Comparison of ENCODE assay signal across 12 cellular contexts in genomic region chrX:38563006-38563405, GRCh38. TPM values are rescaled to one million over a fixed set of nuclear protein-coding genes. Genes with fewer than 3 reads are reported as not detected.
DNase-seq lines count a peak whose midpoint lies in the region; ATAC-seq, FAIRE-seq and TF ChIP-seq lines count a peak whose summit lies in the region.
"Had no signal": no experiment of that assay in that cellular context is flagged by ENCODE, and none has a peak within 500 bp of the region (broad histone marks: within the 10 kb centered on the region; RNA-seq: fewer than 3 reads in every experiment).

No MANE protein-coding gene starts in this region.

- peaks cover 2% of the 10 kb centered on the region for H3K9me3 Mint-ChIP-seq in neural crest cell
- H3K9me3 Mint-ChIP-seq: activated T-helper 17 cell treated with anti-CD3 and anti-CD28 coated beads, Interleukin-2, amount 50 U/mL, for 72 hours had no signal

- H3K9ac ChIP-seq in endothelial cell of umbilical vein (replicated peaks; ENCODE audit: extremely low read depth, insufficient read depth, low read length): no peak overlapping the region

- H3K27me3 ChIP-seq in heart right ventricle (peaks cover 0 to 9% (median 0%) of the 10 kb centered on the region in 7 donors), endothelial cell of umbilical vein (ENCODE audit: control insufficient read depth in 2 of 2, insufficient read depth in 2 of 2, low read length in 2 of 2) (no peaks in the 10 kb centered on the region), uterus (no peaks in the 10 kb centered on the region)

- POLR2A ChIA-PET in endothelial cell of umbilical vein (lab: Charles Lee): no interaction called here

- H3K36me3 ChIP-seq in heart right ventricle: no peaks in the 10 kb centered on the region
- no peaks in the 10 kb centered on the region for H3K36me3 ChIP-seq in endothelial cell of umbilical vein (ENCODE audit: control insufficient read depth in 2 of 2, extremely low read depth in 1 of 2, insufficient read depth in 2 of 2, low read length in 2 of 2)
- no peaks in the 10 kb centered on the region for H3K36me3 ChIP-seq in uterus
- H3K36me3 ChIP-seq: HAP-1 had no signal

- H3K27ac ChIP-seq in heart right ventricle (peak overlapping the region in 1 of 10 donors; percentile 67), endothelial cell of umbilical vein (ENCODE audit: insufficient read depth, low read depth, low read length) (no peak overlapping the region), uterus (peak overlapping the region; percentile 52 to 71)
- H3K27ac ChIP-seq: skin epidermis had no signal

- no peaks in the 10 kb centered on the region for H3K4me1 Mint-ChIP-seq in neural crest cell
- H3K4me1 Mint-ChIP-seq: activated T-helper 17 cell treated with anti-CD3 and anti-CD28 coated beads, Interleukin-2, amount 50 U/mL, for 72 hours had no signal

- TF ChIP-seq CTCF in heart right ventricle (IDR thresholded peaks at IDR 0.05) (no peak), endothelial cell of umbilical vein (IDR thresholded peaks at IDR 0.05; ENCODE audit: extremely low read depth in 1 of 2, insufficient read depth in 1 of 2, low read depth in 1 of 2, low read length in 2 of 2) (no peak), neural crest cell (conservative IDR thresholded peaks at IDR 0.05) (no peak), uterus (IDR thresholded peaks at IDR 0.05) (no peak)

- peak overlapping the region in 8 of 10 donors; percentile 50 to 65 (median 61) for H3K4me3 ChIP-seq in heart right ventricle
- peak overlapping the region in 1 of 3 experiments; percentile 50 for H3K4me3 ChIP-seq in endothelial cell of umbilical vein (replicated peaks in 1 of 3; ENCODE audit: insufficient read depth in 1 of 3, low read depth in 1 of 3, low read length in 3 of 3)
- peak overlapping the region; percentile 29 to 42 for H3K4me3 ChIP-seq in uterus
- H3K4me3 ChIP-seq: HAP-1 had no signal

- H3K9me3 ChIP-seq in heart right ventricle: no peaks in the 10 kb centered on the region
- H3K9me3 ChIP-seq in endothelial cell of umbilical vein (replicated peaks; ENCODE audit: control insufficient read depth, insufficient read depth, low read length): no peaks in the 10 kb centered on the region
- H3K9me3 ChIP-seq in uterus: no peaks in the 10 kb centered on the region
- H3K9me3 ChIP-seq: HAP-1 had no signal

- no peaks in the 10 kb centered on the region for H4K20me1 ChIP-seq in endothelial cell of umbilical vein (replicated peaks; ENCODE audit: control insufficient read depth, extremely low read depth, insufficient read depth, low read length)

- peaks cover 11% of the 10 kb centered on the region for H3K27me3 Mint-ChIP-seq in neural crest cell (ENCODE audit: low read depth)
- H3K27me3 Mint-ChIP-seq: activated T-helper 17 cell treated with anti-CD3 and anti-CD28 coated beads, Interleukin-2, amount 50 U/mL, for 72 hours had no signal

- no peaks in the 10 kb centered on the region for H3K79me2 ChIP-seq in endothelial cell of umbilical vein (ENCODE audit: control insufficient read depth, insufficient read depth, low read length)

- ATAC-seq in heart right ventricle (no peak), GM21576 (IDR thresholded peaks at IDR 0.05; ENCODE audit: unreplicated experiment) (no peak)
- ATAC-seq: activated T-helper 17 cell treated with anti-CD3 and anti-CD28 coated beads, Interleukin-2, amount 50 U/mL, for 72 hours had no signal

- DNase-seq in heart right ventricle (no peak), cardiac septum (ENCODE audit: low spot score) (no peak), endothelial cell of umbilical vein (ENCODE audit: low read depth, low spot score) (no peak), neural crest cell (ENCODE audit: low read depth, low spot score) (no peak), uterus (no peak), HT-29 (ENCODE audit: low spot score) (no peak)
- DNase-seq in NK-92 treated with Interleukin-12 subunit alpha and Interleukin-12 subunit beta, amount 100 ng/mL, for 24 hours (lab: John Stamatoyannopoulos, UW): no peak

- peak overlapping the region; percentile 59 for H2AFZ ChIP-seq in endothelial cell of umbilical vein (ENCODE audit: low read depth, low read length)

- H3K4me3 Mint-ChIP-seq in neural crest cell: peak overlapping the region; percentile 96
- H3K4me3 Mint-ChIP-seq: activated T-helper 17 cell treated with anti-CD3 and anti-CD28 coated beads, Interleukin-2, amount 50 U/mL, for 72 hours had no signal

- H3K4me1 ChIP-seq in heart right ventricle (peaks cover 0 to 16% (median 0%) of the 10 kb centered on the region in 9 donors), endothelial cell of umbilical vein (ENCODE audit: control insufficient read depth, extremely low read depth, insufficient read depth, low read length) (peaks cover 16% of the 10 kb centered on the region), uterus (no peaks in the 10 kb centered on the region)

- H3K4me2 ChIP-seq in endothelial cell of umbilical vein (ENCODE audit: insufficient read depth, low read length): peak overlapping the region; percentile 36

- peaks cover 2% of the 10 kb centered on the region for H3K36me3 Mint-ChIP-seq in neural crest cell (ENCODE audit: low read depth)

- 21 to 22% methylated on average over 6 of the region's 6 CpGs for WGBS in heart right ventricle, 2 donors

- BruUV-seq in endothelial cell of umbilical vein (replicated peaks; lab: Mats Ljungman, UMichigan): no TSS peak

- no peak for TF ChIP-seq POLR2A in endothelial cell of umbilical vein (IDR thresholded peaks at IDR 0.05; ENCODE audit: low read depth, low read length)
- no peak for TF ChIP-seq POLR2A in uterus (IDR thresholded peaks at IDR 0.05)

- no peak overlapping the region for H3K27ac Mint-ChIP-seq in neural crest cell (ENCODE audit: unreplicated experiment)
- H3K27ac Mint-ChIP-seq: activated T-helper 17 cell treated with anti-CD3 and anti-CD28 coated beads, Interleukin-2, amount 50 U/mL, for 72 hours had no signal

- dilution Hi-C loops in endothelial cell of umbilical vein (cut with MboI; ENCODE audit: extremely low pct_ligation_motif_present, low sequenced_read_pairs): no loop called here

- intact Hi-C loops in heart right ventricle (cut with DNase I) (loop anchor here in 2 of 10 donors (5.0 to 10.0 kb wide), 3 partner anchors 82 to 228 kb away; no protein-coding TSS in a partner anchor), cardiac septum (cut with DNase I) (no loop called here), endothelial cell of umbilical vein (cut with micrococcal nuclease) (no loop called here), uterus (cut with DNase I; ENCODE audit: low total_unique reads) (no loop called here)

- CTCF ChIA-PET in endothelial cell of umbilical vein (lab: Charles Lee): no interaction called here

- H3K9me1 ChIP-seq in endothelial cell of umbilical vein (replicated peaks; ENCODE audit: control insufficient read depth, extremely low read depth, insufficient read depth, low read length): no peaks in the 10 kb centered on the region

- FAIRE-seq in endothelial cell of umbilical vein (lab: Jason Lieb, UNC): no peak
- FAIRE-seq: RCC 7860 had no signal

TF ChIP-seq in endothelial cell of umbilical vein, 7 proteins besides CTCF, POLR2A, EP300 and RAD21:
- TF ChIP-seq POLR2AphosphoS5 (IDR thresholded peaks at IDR 0.05; ENCODE audit: insufficient read depth, low read depth, low read length) (no peak), EZH2 (IDR thresholded peaks at IDR 0.05; ENCODE audit: borderline replicate concordance, low read depth, low read length, severe bottlenecking) (no peak), JUN (IDR thresholded peaks at IDR 0.05; ENCODE audit: borderline replicate concordance, insufficient read depth, insufficient read length, low read depth) (no peak), FOS (IDR thresholded peaks at IDR 0.05; ENCODE audit: borderline replicate concordance, insufficient read depth, low read length) (no peak)
TF ChIP-seq in endothelial cell of umbilical vein: peak in this region for 0.

RNA-seq across cellular contexts. Expression of gene TSPAN7, which starts 1.7 kb away (rescaled TPM):
- total RNA-seq in heart right ventricle (10 to 100 TPM; 11.1 to 45.1 (median 19.1) TPM), cardiac septum (13.0 TPM), endothelial cell of umbilical vein (4.2 and 5.2 TPM in 2 replicates), neural crest cell (9.1 and 9.7 TPM in 2 replicates), uterus (100 to 1,000 TPM in 1 of 4 donors, 10 to 100 TPM in 3; 22.3 to 111 (median 77.8) TPM)
- polyA plus RNA-seq in heart right ventricle (10 to 100 TPM; 25.2 to 49.3 TPM), endothelial cell of umbilical vein (2.7 and 3.2 TPM in 2 replicates)
- polyA plus RNA-seq in endothelial cell of umbilical vein (2011; cell fraction: cytosol; rRNA removed): 3.2 and 3.4 TPM in 2 replicates
- polyA plus RNA-seq in endothelial cell of umbilical vein (2011; cell fraction: nucleus; rRNA removed): 1.1 and 1.6 TPM in 2 replicates
- polyA plus RNA-seq in endothelial cell of umbilical vein (2012): 0.34 and 0.43 TPM in 2 replicates
- 2.3 and 3.1 TPM in 2 replicates for polyA minus RNA-seq in endothelial cell of umbilical vein
- polyA minus RNA-seq in endothelial cell of umbilical vein (2011; cell fraction: cytosol; rRNA and poly(A)+ RNA removed): not detected
- 1.3 and 2.0 TPM in 2 replicates for polyA minus RNA-seq in endothelial cell of umbilical vein (2011; cell fraction: nucleus; rRNA and poly(A)+ RNA removed)
- total RNA-seq in HT-29 (2014; rRNA removed; shearing (Covaris generic)): not detected in 2 replicates
